ENCODE assay signal across 8 cellular contexts in the genomic region with DNA sequence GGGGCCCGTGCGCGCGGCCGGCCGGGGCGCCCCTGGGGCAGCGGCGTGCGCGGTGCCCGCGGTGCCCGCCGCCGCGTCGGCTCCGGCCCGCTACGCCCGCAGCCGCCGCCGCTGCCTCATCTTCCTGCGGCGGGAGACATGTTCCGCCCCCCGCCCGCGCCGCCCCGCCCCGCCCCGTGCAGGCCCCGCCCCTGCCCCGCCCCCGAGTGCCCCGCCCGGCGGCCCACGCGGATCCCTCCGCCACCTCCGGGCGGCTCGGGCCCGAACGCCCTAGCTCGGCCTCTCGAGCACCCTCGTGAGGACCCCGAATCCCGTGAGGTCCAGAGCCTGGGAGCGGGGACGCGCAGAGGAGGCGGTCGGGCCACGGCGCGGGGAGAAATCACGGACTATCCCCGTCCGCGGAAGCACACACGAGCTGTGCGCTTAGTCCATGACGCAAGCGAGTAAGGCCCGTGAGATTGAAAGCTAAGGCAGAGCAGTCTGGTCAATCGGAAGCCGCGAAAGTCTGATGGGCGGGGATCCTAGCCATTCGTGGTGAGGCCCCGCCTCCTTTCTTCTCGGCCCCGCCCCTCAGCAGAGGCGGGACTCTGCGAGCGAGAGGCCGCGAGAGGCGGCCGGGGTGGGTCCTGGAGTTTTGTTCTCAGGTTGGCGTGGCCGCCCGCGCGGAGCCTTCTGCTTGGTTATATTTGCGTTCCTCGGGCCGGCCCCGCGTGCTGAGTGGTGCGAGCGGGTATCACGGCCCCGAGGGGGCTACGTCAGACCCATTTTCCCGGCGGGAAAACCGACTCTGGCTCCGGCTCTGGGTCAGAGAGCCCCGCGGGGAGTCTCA. TPM values are rescaled to one million over a fixed set of nuclear protein-coding genes. Genes with fewer than 3 reads are reported as not detected.
DNase-seq lines count a peak whose midpoint lies in the region; ATAC-seq and TF ChIP-seq lines count a peak whose summit lies in the region.

A gene (minus strand): TSS at position 145 of the 829 bp plus-strand sequence. CDS start 2,367 bp downstream, outside the sequence.

- H3K9me3 Mint-ChIP-seq in central memory CD8-positive, alpha-beta T cell = no peaks in the 10 kb centered on the region

- no peaks in the 10 kb centered on the region for H3K9me3 ChIP-seq in spleen

- H3K27ac Mint-ChIP-seq in central memory CD8-positive, alpha-beta T cell (ENCODE audit: low read depth) = peak within 1 kb of the TSS; percentile 96

- H3K27ac ChIP-seq in spleen = peak within 1 kb of the TSS; percentile 97 to 100 (median 99)

- H3K4me3 ChIP-seq in AG09309 (ENCODE audit: control insufficient read depth, low read depth, low read length) (peak within 1 kb of the TSS; percentile 75), spleen (peak within 1 kb of the TSS; percentile 80 to 98 (median 94))

- TF ChIP-seq CTCF in AG09309 (IDR thresholded peaks at IDR 0.05; ENCODE audit: control insufficient read depth, insufficient read depth, low read depth, low read length, missing control alignments) (no peak), spleen (IDR thresholded peaks at IDR 0.05 in 8 of 11, conservative IDR thresholded peaks at IDR 0.05 in 3 of 11) (peak in 4 of 11 experiments; percentile 26 to 49 (median 34))

- peaks cover 15 to 72% (median 48%) of the 10 kb centered on the region in 6 donors for H3K4me1 ChIP-seq in spleen

- peaks cover 17% of the 10 kb centered on the region for H3K4me1 Mint-ChIP-seq in central memory CD8-positive, alpha-beta T cell

- peaks cover 0 to 10% (median 0%) of the 10 kb centered on the region in 7 donors for H3K27me3 ChIP-seq in spleen (replicated peaks in 1 of 7)

- H3K36me3 ChIP-seq in spleen = peaks cover 0 to 25% (median 3%) of the 10 kb centered on the region in 6 donors

- H3K36me3 Mint-ChIP-seq in central memory CD8-positive, alpha-beta T cell (ENCODE audit: insufficient read depth) = peaks cover 22% of the 10 kb centered on the region

- peaks cover 12% of the 10 kb centered on the region for H3K27me3 Mint-ChIP-seq in central memory CD8-positive, alpha-beta T cell

- peak within 1 kb of the TSS; percentile 87 for H3K4me3 Mint-ChIP-seq in central memory CD8-positive, alpha-beta T cell

- ATAC-seq in GM19025 (IDR thresholded peaks at IDR 0.05; ENCODE audit: low read depth, unreplicated experiment) (peak; percentile 65), HG03342 (IDR thresholded peaks at IDR 0.05; ENCODE audit: unreplicated experiment) (peak; percentile 67)
- peak; percentile 92 for ATAC-seq in central memory CD8-positive, alpha-beta T cell (replicated peaks; ENCODE audit: extremely low read depth, poor library complexity, severe bottlenecking)

- peak in 2 of 3 donors; percentile 52 to 58 for TF ChIP-seq POLR2A in spleen (IDR thresholded peaks at IDR 0.05)

- WGBS in spleen, 5 donors = 0 to 1% (median 1%) methylated on average over 53 to 107 of the region's 107 CpGs

- intact Hi-C loops in spleen (cut with DNase I; ENCODE audit: low total_unique reads) = loop anchor here (5.0 kb wide), 1 partner anchor 45 kb away; a partner anchor contains a TSS

- peak; percentile 99 for DNase-seq in AG09309 (ENCODE audit: low read depth)
- peak; percentile 93 to 100 for DNase-seq in NCI-H446 (lab: John Stamatoyannopoulos, UW)
- peak; percentile 97 for DNase-seq in activated CD4-positive, CD25-positive, alpha-beta regulatory T cell treated with anti-CD3 and anti-CD28 coated beads, Interleukin-2, amount 50 U/mL, for 16 hours (ENCODE audit: low read depth, low spot score)
- DNase-seq in central memory CD8-positive, alpha-beta T cell (ENCODE audit: low spot score in 2 of 2) = peak; percentile 98 to 99
- DNase-seq in inferior parietal cortex (ENCODE audit: extremely low spot score) = peak; percentile 99
- peak; percentile 99 for DNase-seq in spleen

RNA-seq across cellular contexts. Expression of the gene that starts here (rescaled TPM):
- total RNA-seq in spleen = 100 to 1,000 TPM in 5 of 7 donors, 10 to 100 TPM in 2; 79.2 to 135 (median 107) TPM
- polyA plus RNA-seq in spleen = 10 to 100 TPM; 81.0 to 96.5 (median 88.9) TPM

Comparison
In these comparisons a context has a peak if more than half of its experiments do, and no peak if none do; other contexts are left out.
1. Peak in every context shown above with its lines: DNase-seq, ATAC-seq, H3K4me3 ChIP-seq and H3K27ac ChIP-seq.